ENCODE assay signal across 21 cellular contexts in the genomic region with DNA sequence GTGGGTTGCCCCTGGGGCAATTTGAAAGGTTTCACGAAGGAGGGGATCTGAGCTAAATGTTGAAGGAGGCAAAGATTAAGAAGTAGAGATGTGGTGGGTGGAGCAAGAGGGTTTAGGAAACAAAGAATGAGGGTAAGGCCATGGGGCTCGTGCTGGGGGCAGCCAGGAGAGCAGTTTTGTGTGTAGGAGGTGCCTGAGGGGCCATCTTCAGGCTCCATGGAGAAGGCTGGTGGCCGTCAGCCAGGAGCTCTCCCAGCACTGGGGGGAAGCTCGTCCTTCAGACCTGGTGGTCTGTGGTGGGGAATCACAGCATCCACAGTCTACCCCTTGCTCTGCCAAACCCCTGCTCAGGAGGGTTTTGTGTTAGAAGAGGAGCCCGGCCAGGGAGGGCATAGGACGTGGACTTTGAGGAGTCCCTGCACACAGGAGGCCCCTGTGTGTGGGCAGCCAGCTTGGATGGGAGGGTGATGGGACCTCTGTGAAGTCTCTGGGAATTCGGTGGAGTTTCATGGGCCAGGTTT. TPM values are rescaled to one million over a fixed set of nuclear protein-coding genes. Genes with fewer than 3 reads are reported as not detected.
"Had no signal": no experiment of that assay in that cellular context is flagged by ENCODE, and none has a peak within 500 bp of the region (broad histone marks: within the 10 kb centered on the region; RNA-seq: fewer than 3 reads in every experiment).

No MANE protein-coding gene starts in this region.

- DNase-seq: activated CD4-positive, alpha-beta T cell treated with anti-CD3 and anti-CD28 coated beads for 4 hours; activated CD8-positive, alpha-beta memory T cell treated with anti-CD3 and anti-CD28 coated beads, Interleukin-2, amount 50 U/mL, for 4 hours; activated CD8-positive, alpha-beta T cell treated with anti-CD3 and anti-CD28 coated beads for 36 hours; activated gamma-delta T cell; activated T-cell treated with anti-CD3 and anti-CD28 coated beads, Interleukin-2, amount 50 U/mL, for 48 hours; cerebellar nuclear complex; effector memory CD4-positive, alpha-beta T cell; esophagus squamous epithelium; heart right ventricle; immature natural killer cell; left ventricle myocardium superior; mucosa of descending colon; naive thymus-derived CD4-positive, alpha-beta T cell; posterior cingulate gyrus; SK-N-SH; stimulated activated naive CD8-positive, alpha-beta T cell treated with anti-CD3 and anti-CD28 coated beads, Interleukin-15, Interleukin-2, amounts not matched to agents 100 U/mL and 50 U/mL, for 24 hours had no signal

- H3K27me3 ChIP-seq: ascending aorta, tibial nerve had no signal

- H3K4me1 ChIP-seq: ascending aorta, esophagus squamous epithelium had no signal

- H3K36me3 Mint-ChIP-seq: activated naive CD4-positive, alpha-beta T cell treated with anti-CD3 and anti-CD28 coated beads, Interleukin-2, amount 50 U/mL, for 24 hours; immature natural killer cell; naive thymus-derived CD4-positive, alpha-beta T cell; WTC11 had no signal

- H3K9me3 ChIP-seq: ascending aorta, esophagus squamous epithelium, heart right ventricle, mucosa of descending colon, SK-N-SH, tibial nerve had no signal

- H3K9me2 ChIP-seq: SK-N-SH had no signal

- ATAC-seq: activated CD8-positive, alpha-beta T cell treated with anti-CD3 and anti-CD28 coated beads for 36 hours; mucosa of descending colon; naive thymus-derived CD4-positive, alpha-beta T cell; stimulated activated naive CD8-positive, alpha-beta T cell treated with anti-CD3 and anti-CD28 coated beads, Interleukin-15, Interleukin-2, amounts not matched to agents 100 U/mL and 50 U/mL, for 24 hours had no signal

- H3K9me3 Mint-ChIP-seq: activated CD8-positive, alpha-beta T cell treated with anti-CD3 and anti-CD28 coated beads for 36 hours; activated naive CD4-positive, alpha-beta T cell treated with anti-CD3 and anti-CD28 coated beads, Interleukin-2, amount 50 U/mL, for 24 hours; immature natural killer cell; T-helper 2 cell treated with Interferon-gamma antibody and Interleukin-4, amounts not matched to agents 5 μg/mL and 100 μg/mL, for 36 hours; WTC11 had no signal

- H3K36me3 ChIP-seq: ascending aorta, esophagus squamous epithelium, heart right ventricle, tibial nerve had no signal

- H3K4me3 ChIP-seq: ascending aorta, esophagus squamous epithelium, heart right ventricle, mucosa of descending colon, tibial nerve had no signal

- H3K27ac ChIP-seq: ascending aorta, esophagus squamous epithelium, heart right ventricle, tibial nerve had no signal

- H3K27ac Mint-ChIP-seq: activated CD8-positive, alpha-beta T cell treated with anti-CD3 and anti-CD28 coated beads for 36 hours; activated naive CD4-positive, alpha-beta T cell treated with anti-CD3 and anti-CD28 coated beads, Interleukin-2, amount 50 U/mL, for 24 hours; immature natural killer cell; naive thymus-derived CD4-positive, alpha-beta T cell; T-helper 2 cell treated with Interferon-gamma antibody and Interleukin-4, amounts not matched to agents 5 μg/mL and 100 μg/mL, for 36 hours; WTC11 had no signal

- H3K4me2 ChIP-seq: SK-N-SH had no signal

- H3K4me3 Mint-ChIP-seq: activated CD8-positive, alpha-beta T cell treated with anti-CD3 and anti-CD28 coated beads for 36 hours; activated naive CD4-positive, alpha-beta T cell treated with anti-CD3 and anti-CD28 coated beads, Interleukin-2, amount 50 U/mL, for 24 hours; immature natural killer cell; naive thymus-derived CD4-positive, alpha-beta T cell; T-helper 2 cell treated with Interferon-gamma antibody and Interleukin-4, amounts not matched to agents 5 μg/mL and 100 μg/mL, for 36 hours; WTC11 had no signal

- H3K4me1 Mint-ChIP-seq: activated naive CD4-positive, alpha-beta T cell treated with anti-CD3 and anti-CD28 coated beads, Interleukin-2, amount 50 U/mL, for 24 hours; immature natural killer cell; naive thymus-derived CD4-positive, alpha-beta T cell had no signal

RNA-seq across cellular contexts. Expression of a gene that starts 11.8 kb away (rescaled TPM):
- total RNA-seq: activated CD8-positive, alpha-beta T cell treated with anti-CD3 and anti-CD28 coated beads for 36 hours; naive thymus-derived CD4-positive, alpha-beta T cell had no signal
- polyA plus RNA-seq: immature natural killer cell; naive thymus-derived CD4-positive, alpha-beta T cell had no signal
